9 cellular contexts compared by ENCODE assay signal in genomic region chr10:31133628-31134302, GRCh38.
DNase-seq lines count a peak whose midpoint lies in the region; ATAC-seq, FAIRE-seq and TF ChIP-seq lines count a peak whose summit lies in the region.
"Had no signal": no experiment of that assay in that cellular context is flagged by ENCODE, and none has a peak within 500 bp of the region (broad histone marks: within the 10 kb centered on the region; RNA-seq: fewer than 3 reads in every experiment).

No MANE protein-coding gene starts in this region.

- TF ChIP-seq POLR2A in HepG2 (IDR thresholded peaks at IDR 0.05; ENCODE audit: insufficient read depth in 1 of 2, low read depth in 2 of 2, low read length in 2 of 2), result no peak

- H3K4me2 ChIP-seq in HepG2 (ENCODE audit: low read depth, low read length), result no peak overlapping the region

- in situ Hi-C loops in HepG2 (cut with HindIII; ENCODE audit: extremely low pct_ligation_motif_present, low pct_unique_long_range_greater_than_20kb), result no loop called here

- no peak for TF ChIP-seq EP300 in HepG2 (IDR thresholded peaks at IDR 0.05; ENCODE audit: low read depth in 2 of 2, low read length in 2 of 2)
- TF ChIP-seq EP300 in HepG2 (CRISPR knock-in tag; IDR thresholded peaks at IDR 0.05; ENCODE audit: borderline replicate concordance), result no peak

- WGBS in liver, result 5% methylated on average over 43 of the region's 43 CpGs
- WGBS in HepG2 (ENCODE audit: low lambda C conversion rate), result 75% methylated on average over 21 of the region's 43 CpGs

- H3K4me3 ChIP-seq in liver (ENCODE audit: low read depth in 1 of 3, low read length in 3 of 3) (peak overlapping the region; percentile 46 to 50 (median 49)), HepG2 (replicated peaks in 1 of 3; ENCODE audit: insufficient read depth in 1 of 3, low read depth in 2 of 3, low read length in 3 of 3) (no peak overlapping the region)

- H3K27me3 ChIP-seq in liver (ENCODE audit: control insufficient read depth in 4 of 4, insufficient read depth in 4 of 4, low read length in 3 of 4) (no peaks in the 10 kb centered on the region), HepG2 (ENCODE audit: control insufficient read depth in 1 of 2, insufficient read depth in 2 of 2, low read length in 2 of 2) (peaks cover 0 to 6% of the 10 kb centered on the region in 2 experiments; a peak in 1 of 5 replicates)

- CTCF ChIA-PET in HepG2 (lab: Yijun Ruan, JAX; ENCODE audit: low intra/inter-chr PET ratio, low total read pairs) (no interaction called here), RWPE1 (lab: Yijun Ruan, JAX) (no interaction called here)

- H3K4me3 Mint-ChIP-seq in glutamatergic neuron (ENCODE audit: unreplicated experiment), result peak overlapping the region; percentile 72

- no peak for DNase-seq in HepG2 (ENCODE audit: low spot score)
- DNase-seq in HK-2 (ENCODE audit: unreplicated experiment), result peak; percentile 66
- peak; percentile 70 for DNase-seq in RWPE1 (ENCODE audit: low spot score)
- peak; percentile 69 for DNase-seq in activated naive CD4-positive, alpha-beta T cell treated with anti-CD3 and anti-CD28 coated beads, Interleukin-2, amount 50 U/mL, for 16 hours
- DNase-seq in glutamatergic neuron, result peak; percentile 97
- DNase-seq in omental fat pad (ENCODE audit: low spot score), result peak; percentile 58
- peak; percentile 74 for DNase-seq in superior temporal gyrus (ENCODE audit: extremely low spot score)

- H3K79me2 ChIP-seq in HepG2 (ENCODE audit: insufficient read depth, low read length), result no peaks in the 10 kb centered on the region

- peaks cover 23% of the 10 kb centered on the region for H3K9me3 Mint-ChIP-seq in glutamatergic neuron (ENCODE audit: unreplicated experiment)

- no peaks in the 10 kb centered on the region for H4K20me1 ChIP-seq in HepG2 (ENCODE audit: insufficient read depth, low read length)

- intact Hi-C loops in HepG2 (cut with micrococcal nuclease; ENCODE audit: unreplicated experiment), result no loop called here

- H3K4me1 ChIP-seq in liver (ENCODE audit: control insufficient read depth in 4 of 4, insufficient read depth in 4 of 4, low read length in 3 of 4) (peaks cover 0 to 7% (median 3%) of the 10 kb centered on the region in 4 donors), HepG2 (ENCODE audit: insufficient read depth, low read length) (no peaks in the 10 kb centered on the region; the same call in 1 of the 2 replicates)

- no TSS peak for BruUV-seq in HepG2 (replicated peaks; lab: Mats Ljungman, UMichigan)

- H2AFZ ChIP-seq in HepG2 (ENCODE audit: low read length), result no peak overlapping the region

- FAIRE-seq in HepG2 (lab: Jason Lieb, UNC), result no peak
- FAIRE-seq: G401.6 had no signal

- TF ChIP-seq RAD21 in liver (IDR thresholded peaks at IDR 0.05), result peak in 1 of 2 donors; percentile 17
- no peak for TF ChIP-seq RAD21 in HepG2 (CRISPR knock-in tag; IDR thresholded peaks at IDR 0.05)

- POLR2A ChIA-PET in HepG2 (lab: Yijun Ruan, JAX), result no interaction called here
- POLR2A ChIA-PET in RWPE1 (lab: Yijun Ruan, JAX; ENCODE audit: low non-redundant PET), result interaction anchor here (0.6 kb wide), 2 partner anchors 185 to 608 kb away, joined by 3 to 6 read pairs; no protein-coding TSS in a partner anchor

- no peaks in the 10 kb centered on the region for H3K36me3 ChIP-seq in liver (ENCODE audit: control insufficient read depth in 4 of 4, insufficient read depth in 3 of 4, low read depth in 1 of 4, low read length in 3 of 4)
- no peaks in the 10 kb centered on the region for H3K36me3 ChIP-seq in HepG2 (replicated peaks in 1 of 2; ENCODE audit: control insufficient read depth in 1 of 2, insufficient read depth in 2 of 2, low read length in 2 of 2)

- peak overlapping the region in 1 of 2 donors; percentile 40 for H3K27ac ChIP-seq in liver (ENCODE audit: low read depth in 1 of 2, low read length in 2 of 2)
- H3K27ac ChIP-seq in HepG2 (ENCODE audit: extremely low read length, insufficient read depth, low read length), result no peak overlapping the region
- peak overlapping the region; percentile 19; the same call in 1 of the 2 replicates for H3K27ac ChIP-seq in RWPE1

- peaks cover 16% of the 10 kb centered on the region for H3K27me3 Mint-ChIP-seq in glutamatergic neuron (ENCODE audit: unreplicated experiment)

- ATAC-seq in HepG2 (no peak), omental fat pad (ENCODE audit: low FRiP score) (peak; percentile 57)

- H3K27ac Mint-ChIP-seq in glutamatergic neuron (ENCODE audit: unreplicated experiment), result peak overlapping the region; percentile 97

- H3K36me3 Mint-ChIP-seq in glutamatergic neuron (ENCODE audit: unreplicated experiment), result no peaks in the 10 kb centered on the region

- H3K4me1 Mint-ChIP-seq in glutamatergic neuron (ENCODE audit: low read depth, unreplicated experiment), result peaks cover 43% of the 10 kb centered on the region

- no peaks in the 10 kb centered on the region for H3K9me3 ChIP-seq in liver (ENCODE audit: control insufficient read depth in 4 of 4, low read length in 3 of 4)
- no peaks in the 10 kb centered on the region for H3K9me3 ChIP-seq in HepG2 (ENCODE audit: low read length)

- H3K9ac ChIP-seq in liver (ENCODE audit: low read depth in 1 of 2, low read length in 2 of 2), result peak overlapping the region in 1 of 2 donors; percentile 43
- no peak overlapping the region for H3K9ac ChIP-seq in HepG2 (ENCODE audit: insufficient read depth, low read depth, low read length)

- no peak for TF ChIP-seq CTCF in liver (IDR thresholded peaks at IDR 0.05; ENCODE audit: low read depth, low read length, missing input control)
- no peak for TF ChIP-seq CTCF in HepG2 (CRISPR knock-in tag; IDR thresholded peaks at IDR 0.05)
- no peak for TF ChIP-seq CTCF in RWPE1 (conservative IDR thresholded peaks at IDR 0.05; ENCODE audit: low read depth)
- TF ChIP-seq CTCF in glutamatergic neuron (IDR thresholded peaks at IDR 0.05; ENCODE audit: partially characterized antibody, unreplicated experiment), result no peak
- TF ChIP-seq CTCF in omental fat pad (IDR thresholded peaks at IDR 0.05), result no peak

TF ChIP-seq in liver, 16 proteins besides CTCF, POLR2A, EP300 and RAD21 (continues in another document):
- TF ChIP-seq NR2F2 (IDR thresholded peaks at IDR 0.05), result peak; percentile 46
- peak; percentile 7 for TF ChIP-seq SP1 (IDR thresholded peaks at IDR 0.05)
- no peak for TF ChIP-seq ZBTB33 (IDR thresholded peaks at IDR 0.05)
- TF ChIP-seq RXRA (IDR thresholded peaks at IDR 0.05), result no peak
- no peak for TF ChIP-seq MAX (IDR thresholded peaks at IDR 0.05)
- TF ChIP-seq HNF4G (IDR thresholded peaks at IDR 0.05), result no peak
- TF ChIP-seq HNF4A (conservative IDR thresholded peaks at IDR 0.05), result peak in 1 of 2 donors; percentile 21

TF ChIP-seq in HepG2, 621 proteins besides CTCF, POLR2A, EP300 and RAD21:
- TF ChIP-seq ZNF468 (CRISPR knock-in tag; IDR thresholded peaks at IDR 0.05) (no peak), ATF7-NPFF (CRISPR knock-in tag; IDR thresholded peaks at IDR 0.05; ENCODE audit: low read depth) (no peak), ZSCAN25 (CRISPR knock-in tag; IDR thresholded peaks at IDR 0.05) (no peak), ATF1 (CRISPR knock-in tag; IDR thresholded peaks at IDR 0.05) (no peak), ZNF768 (CRISPR knock-in tag; IDR thresholded peaks at IDR 0.05) (no peak)

Comparison
In these comparisons a context has a peak if more than half of its experiments do, and no peak if none do; other contexts are left out.
1. H3K4me3 ChIP-seq: peak in liver (3 of 3); none in HepG2 (0 of 3).